Comparison of ENCODE assay signal across 31 cellular contexts in the genomic region with DNA sequence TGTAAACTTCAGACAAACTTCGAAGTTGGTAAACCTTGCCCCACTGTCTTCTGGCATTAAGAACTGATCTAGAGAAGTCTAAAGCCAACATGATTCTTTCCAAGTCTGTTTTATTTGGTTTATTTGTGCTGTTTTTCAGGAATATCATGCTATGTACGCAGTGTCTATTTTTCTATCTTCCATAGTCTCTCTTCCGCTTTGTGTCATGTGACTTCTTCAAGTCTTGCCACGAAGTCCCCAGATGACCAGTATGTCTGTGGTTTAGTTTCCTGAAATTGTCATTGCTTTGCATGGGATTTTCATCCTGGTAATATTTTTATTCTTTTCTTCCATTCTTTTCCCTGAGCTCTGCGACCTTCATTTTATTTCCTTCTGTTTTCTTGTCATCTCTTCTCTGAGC. TPM values are rescaled to one million over a fixed set of nuclear protein-coding genes. Genes with fewer than 3 reads are reported as not detected.
"Had no signal": no experiment of that assay in that cellular context is flagged by ENCODE, and none has a peak within 500 bp of the region (broad histone marks: within the 10 kb centered on the region; RNA-seq: fewer than 3 reads in every experiment).

No MANE protein-coding gene starts in this region.

- H3K9me3 Mint-ChIP-seq: mesothelial cell of epicardium, naive B cell had no signal

- H3K36me3 Mint-ChIP-seq: mesothelial cell of epicardium, naive B cell had no signal

- H3K36me3 ChIP-seq: colonic mucosa, esophagus squamous epithelium, gastrocnemius medialis, heart right ventricle, left lung, lower lobe of right lung had no signal

- H3K9me3 ChIP-seq: colonic mucosa, esophagus squamous epithelium, gastrocnemius medialis, heart right ventricle, left lung, lower lobe of right lung, mucosa of descending colon had no signal

- H3K27ac Mint-ChIP-seq: naive B cell had no signal

- H3K4me3 ChIP-seq: colonic mucosa, dorsolateral prefrontal cortex, esophagus squamous epithelium, gastrocnemius medialis, heart right ventricle, left lung, lower lobe of right lung, mucosa of descending colon had no signal

- H3K27me3 ChIP-seq: colonic mucosa, esophagus squamous epithelium, gastrocnemius medialis, heart right ventricle, left lung had no signal

- DNase-seq: colonic mucosa; cortex of kidney; dermis blood vessel endothelial cell; dorsolateral prefrontal cortex; effector CD4-positive, alpha-beta T cell; effector memory CD4-positive, alpha-beta T cell; esophagus squamous epithelium; foreskin fibroblast; foreskin melanocyte; gastrocnemius medialis; glutamatergic neuron; heart right ventricle; hippocampal formation; left cardiac atrium; left lung; left ventricle myocardium superior; lower lobe of right lung; mesenchymal stem cell; mucosa of descending colon; naive B cell had no signal

- H3K4me3 Mint-ChIP-seq: mesothelial cell of epicardium, naive B cell had no signal

- H3K4me1 ChIP-seq: colonic mucosa, esophagus squamous epithelium, gastrocnemius medialis, left lung, lower lobe of right lung had no signal

- FAIRE-seq: endothelial cell of umbilical vein, islet of Langerhans, keratinocyte had no signal

- H3K27ac ChIP-seq: colonic mucosa, dorsolateral prefrontal cortex, esophagus squamous epithelium, gastrocnemius medialis, heart right ventricle, left lung, lower lobe of right lung had no signal

- ATAC-seq: esophagus mucosa, gastrocnemius medialis, heart right ventricle, left cardiac atrium, left lung, left ventricle myocardium superior, lower lobe of right lung, mucosa of descending colon had no signal

RNA-seq across cellular contexts. Expression of a gene that starts 15.1 kb away (rescaled TPM):
- total RNA-seq: colonic mucosa, dermis blood vessel endothelial cell, endothelial cell of umbilical vein, epithelial cell of proximal tubule, esophagus mucosa, esophagus squamous epithelium, gastrocnemius medialis, glomerular endothelial cell, heart right ventricle, kidney epithelial cell, left cardiac atrium, left lung, left ventricle myocardium superior, lower lobe of right lung, lung microvascular endothelial cell, mesenteric fat pad, mesothelial cell of epicardium, mucosa of descending colon, myocyte had no signal

RNA-seq across cellular contexts. Expression of a gene that starts 25.2 kb away (rescaled TPM):
- total RNA-seq: myocyte had no signal

RNA-seq across cellular contexts. Expression of a gene that starts 59.8 kb away (rescaled TPM):
- total RNA-seq: epithelial cell of proximal tubule had no signal
